8 cellular contexts compared by ENCODE assay signal in genomic region chr3:32238027-32238815, GRCh38. TPM values are rescaled to one million over a fixed set of nuclear protein-coding genes. Genes with fewer than 3 reads are reported as not detected.
A peak's percentile ranks its signal among the peaks of the same experiment; 100 is the strongest.
DNase-seq lines count a peak whose midpoint lies in the region; ATAC-seq and TF ChIP-seq lines count a peak whose summit lies in the region.

TSS of gene CMTM8 (plus strand) at chr3:32238680. CDS start at chr3:32238973, 293 bp downstream.

- H3K36me3 Mint-ChIP-seq in HFFc6 (ENCODE audit: low read depth): peaks cover 13% of the 10 kb centered on the region; the same call in 1 of the 2 replicates
- peaks cover 3% of the 10 kb centered on the region for H3K36me3 Mint-ChIP-seq in activated CD4-positive, alpha-beta memory T cell treated with anti-CD3 and anti-CD28 coated beads, Interleukin-2, amount 10 ng/mL, durations not matched to agents 7 days and 5 days (ENCODE audit: low read depth)

- peak within 1 kb of the TSS; percentile 90 for H2AFZ ChIP-seq in DND-41 (ENCODE audit: low read depth, low read length)

- peaks cover 15% of the 10 kb centered on the region for H3K79me2 ChIP-seq in DND-41 (ENCODE audit: insufficient read depth, low read length)

- ATAC-seq in DND-41 (ENCODE audit: insufficient read depth, low read depth) (peak; percentile 84), GM18519 (IDR thresholded peaks at IDR 0.05; ENCODE audit: low FRiP score, unreplicated experiment) (no peak)

- H3K4me1 ChIP-seq in DND-41 (ENCODE audit: insufficient read depth, low read length) (peaks cover 31% of the 10 kb centered on the region), mucosa of rectum (ENCODE audit: control insufficient read depth in 2 of 2, insufficient read depth in 2 of 2, low read length in 2 of 2) (peaks cover 3 to 10% of the 10 kb centered on the region in 2 donors)
- H3K4me1 ChIP-seq in effector memory CD4-positive, alpha-beta T cell (ENCODE audit: control insufficient read depth, insufficient read depth, low read length, poor library complexity, severe bottlenecking): peaks cover 10% of the 10 kb centered on the region

- H3K27ac ChIP-seq in DND-41 (ENCODE audit: low read length) (peak within 1 kb of the TSS; percentile 50), mucosa of rectum (ENCODE audit: low read depth in 2 of 2, low read length in 2 of 2) (peak within 1 kb of the TSS; percentile 58 to 72)
- H3K27ac ChIP-seq in effector memory CD4-positive, alpha-beta T cell (ENCODE audit: insufficient read depth, low read length, poor library complexity, severe bottlenecking): peak within 1 kb of the TSS; percentile 46

- no peaks in the 10 kb centered on the region for H3K27me3 ChIP-seq in DND-41 (ENCODE audit: insufficient read depth, low read length, poor library complexity)
- no peaks in the 10 kb centered on the region for H3K27me3 ChIP-seq in effector memory CD4-positive, alpha-beta T cell (replicated peaks; ENCODE audit: control insufficient read depth, insufficient read depth, low read length, poor library complexity, severe bottlenecking)
- H3K27me3 ChIP-seq in mucosa of rectum (ENCODE audit: control insufficient read depth in 2 of 2, insufficient read depth in 2 of 2, low read length in 2 of 2): peaks cover 0 to 3% of the 10 kb centered on the region in 2 donors

- H3K4me3 ChIP-seq in DND-41 (ENCODE audit: low read depth in 1 of 2, low read length in 2 of 2): peak within 1 kb of the TSS; percentile 71 to 82; a peak in 3 of 4 replicates
- H3K4me3 ChIP-seq in effector memory CD4-positive, alpha-beta T cell (ENCODE audit: insufficient read depth, low read depth, low read length, poor library complexity, severe bottlenecking): peak within 1 kb of the TSS; percentile 97
- H3K4me3 ChIP-seq in mucosa of rectum (ENCODE audit: low read length in 2 of 2): peak within 1 kb of the TSS; percentile 72 to 77

- H3K9me3 Mint-ChIP-seq in HFFc6: peaks cover 10% of the 10 kb centered on the region
- H3K9me3 Mint-ChIP-seq in activated CD4-positive, alpha-beta memory T cell treated with anti-CD3 and anti-CD28 coated beads, Interleukin-2, amount 10 ng/mL, durations not matched to agents 7 days and 5 days: peaks cover 3% of the 10 kb centered on the region

- H3K9me3 ChIP-seq in DND-41 (ENCODE audit: insufficient read depth, low read length, severe bottlenecking) (no peaks in the 10 kb centered on the region), mucosa of rectum (ENCODE audit: control insufficient read depth in 2 of 2, low read length in 2 of 2) (no peaks in the 10 kb centered on the region)
- no peaks in the 10 kb centered on the region for H3K9me3 ChIP-seq in effector memory CD4-positive, alpha-beta T cell (ENCODE audit: control insufficient read depth, low read length)

- H3K27me3 Mint-ChIP-seq in HFFc6 (ENCODE audit: insufficient read depth): peaks cover 52% of the 10 kb centered on the region
- H3K27me3 Mint-ChIP-seq in activated CD4-positive, alpha-beta memory T cell treated with anti-CD3 and anti-CD28 coated beads, Interleukin-2, amount 10 ng/mL, durations not matched to agents 7 days and 5 days: peaks cover 31% of the 10 kb centered on the region

- TF ChIP-seq CTCF in DND-41 (IDR thresholded peaks at IDR 0.05; ENCODE audit: borderline replicate concordance, extremely low read depth, low read length, poor library complexity, severe bottlenecking) (no peak), HFFc6 (IDR thresholded peaks at IDR 0.05) (no peak)

- H3K9ac ChIP-seq in DND-41 (ENCODE audit: low read depth, low read length) (peak within 1 kb of the TSS; percentile 78), mucosa of rectum (ENCODE audit: low read depth in 1 of 2, low read length in 2 of 2) (peak within 1 kb of the TSS; percentile 70 to 78)

- DNase-seq in DND-41 (peak; percentile 77), HFFc6 (no peak), NCI-H510A (lab: John Stamatoyannopoulos, UW) (peak; percentile 56)
- DNase-seq in activated CD4-positive, alpha-beta memory T cell treated with anti-CD3 and anti-CD28 coated beads, Interleukin-2, amount 10 ng/mL, durations not matched to agents 7 days and 5 days: peak; percentile 69
- DNase-seq in effector memory CD4-positive, alpha-beta T cell: peak; percentile 38 to 49 (median 49)
- peak; percentile 15 to 32 for DNase-seq in stimulated activated CD8-positive, alpha-beta memory T cell treated with anti-CD3 and anti-CD28 coated beads, Interleukin-7, amount 100 ng/mL, for 48 hours (ENCODE audit: extremely low read depth in 1 of 2, low read depth in 1 of 2)

- CTCF ChIA-PET in activated CD4-positive, alpha-beta memory T cell treated with anti-CD3 and anti-CD28 coated beads, Interleukin-2, amount 10 ng/mL, durations not matched to agents 7 days and 5 days (lab: Charles Lee): interaction anchor here (0.5 to 1.5 kb wide), 6 partner anchors 10 to 152 kb away, joined by 3 to 4 read pairs (median 3); no protein-coding TSS in a partner anchor

- POLR2A ChIA-PET in activated CD4-positive, alpha-beta memory T cell treated with anti-CD3 and anti-CD28 coated beads, Interleukin-2, amount 10 ng/mL, durations not matched to agents 7 days and 5 days (lab: Charles Lee): interaction anchor here (0.6 to 2.6 kb wide), 6 partner anchors 13 to 705 kb away, joined by 3 to 14 read pairs (median 3); partner anchors contain the start of gene STT3B

- peak within 1 kb of the TSS; percentile 93 for H3K4me2 ChIP-seq in DND-41 (ENCODE audit: insufficient read depth, low read length)

- H3K36me3 ChIP-seq in DND-41 (ENCODE audit: insufficient read depth, low read length): no peaks in the 10 kb centered on the region
- H3K36me3 ChIP-seq in effector memory CD4-positive, alpha-beta T cell (ENCODE audit: control insufficient read depth, insufficient read depth, low read length): no peaks in the 10 kb centered on the region
- H3K36me3 ChIP-seq in mucosa of rectum (ENCODE audit: control insufficient read depth in 2 of 2, insufficient read depth in 2 of 2, low read length in 2 of 2): no peaks in the 10 kb centered on the region

- H3K4me3 Mint-ChIP-seq in HFFc6: peak within 1 kb of the TSS; percentile 62
- H3K4me3 Mint-ChIP-seq in activated CD4-positive, alpha-beta memory T cell treated with anti-CD3 and anti-CD28 coated beads, Interleukin-2, amount 10 ng/mL, durations not matched to agents 7 days and 5 days: peak within 1 kb of the TSS; percentile 79

- no peak within 1 kb of the TSS for H3K27ac Mint-ChIP-seq in HFFc6
- H3K27ac Mint-ChIP-seq in activated CD4-positive, alpha-beta memory T cell treated with anti-CD3 and anti-CD28 coated beads, Interleukin-2, amount 10 ng/mL, durations not matched to agents 7 days and 5 days: no peak within 1 kb of the TSS

- H4K20me1 ChIP-seq in DND-41 (ENCODE audit: insufficient read depth, low read length): peaks cover 3% of the 10 kb centered on the region; the same call in 1 of the 2 replicates

- H3K4me1 Mint-ChIP-seq in HFFc6 (ENCODE audit: low read depth): peaks cover 6% of the 10 kb centered on the region; the same call in 1 of the 2 replicates
- peaks cover 22% of the 10 kb centered on the region for H3K4me1 Mint-ChIP-seq in activated CD4-positive, alpha-beta memory T cell treated with anti-CD3 and anti-CD28 coated beads, Interleukin-2, amount 10 ng/mL, durations not matched to agents 7 days and 5 days

RNA-seq across cellular contexts. Expression of gene CMTM8, which starts in this region (rescaled TPM):
- not detected for total RNA-seq in HFFc6 (2021; fragmentation: NEBNext Ultra II Directional; extraction: Animal tissue kit (Norgen Biotek cat#: 25700))
- 1 to 10 TPM; 5.7 to 6.2 TPM for total RNA-seq in activated CD4-positive, alpha-beta memory T cell treated with anti-CD3 and anti-CD28 coated beads, Interleukin-2, amount 10 ng/mL, durations not matched to agents 7 days and 5 days

Comparison
In these comparisons a context has a peak if more than half of its experiments do, and no peak if none do; other contexts are left out.
1. RNA of gene CMTM8 (total RNA-seq): 5.7 to 6.2 TPM in activated CD4-positive, alpha-beta memory T cell treated with anti-CD3 and anti-CD28 coated beads, Interleukin-2, amount 10 ng/mL, durations not matched to agents 7 days and 5 days; not detected in HFFc6; every median in the first group is over 4 times any median in the second.
2. Peak in every context shown above with its lines, with median percentiles within 50 percentile points of each other: H3K27ac ChIP-seq and H3K4me3 ChIP-seq.